8 cellular contexts compared by ENCODE assay signal in the genomic region with DNA sequence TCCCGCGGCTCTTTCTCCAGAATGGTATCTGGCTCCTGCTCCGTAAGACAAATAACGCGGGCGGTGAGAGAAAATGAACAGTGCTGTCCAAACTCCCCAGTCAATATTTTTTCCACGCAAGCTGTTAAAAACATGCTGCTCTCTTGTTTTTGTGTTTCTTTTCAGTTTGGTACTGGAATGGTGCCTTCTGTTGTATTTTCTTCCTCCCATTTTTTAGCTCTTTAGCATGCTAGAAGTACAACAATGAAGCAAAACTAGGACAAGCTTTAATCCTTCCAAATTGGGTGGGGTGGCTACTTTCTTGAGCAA. TPM values are rescaled to one million over a fixed set of nuclear protein-coding genes. Genes with fewer than 3 reads are reported as not detected.
A peak's percentile ranks its signal among the peaks of the same experiment; 100 is the strongest.
DNase-seq lines count a peak whose midpoint lies in the region; ATAC-seq and TF ChIP-seq lines count a peak whose summit lies in the region.

No MANE protein-coding gene starts in this region.

- H3K36me3 ChIP-seq in SK-N-MC (ENCODE audit: insufficient read depth, low read length) (peaks cover 32% of the 10 kb centered on the region), rectal smooth muscle tissue (ENCODE audit: control insufficient read depth, insufficient read depth, low read length) (no peaks in the 10 kb centered on the region)

- DNase-seq in activated T-cell treated with anti-CD3 and anti-CD28 coated beads, Interleukin-2, amount 50 U/mL, for 72 hours = no peak
- DNase-seq in activated T-cell treated with anti-CD3 and anti-CD28 coated beads for 4 hours (no peak), SK-N-MC (ENCODE audit: low read depth, low spot score) (no peak), fibroblast of villous mesenchyme (ENCODE audit: low read depth) (no peak), OCI-M2 (lab: John Stamatoyannopoulos, UW; ENCODE audit: unreplicated experiment) (no peak), NCI-H1417 (lab: John Stamatoyannopoulos, UW) (no peak)

- no peaks in the 10 kb centered on the region for H3K27me3 Mint-ChIP-seq in activated T-cell treated with anti-CD3 and anti-CD28 coated beads, Interleukin-2, amount 50 U/mL, for 72 hours (ENCODE audit: low read depth)

- ATAC-seq in activated T-cell treated with anti-CD3 and anti-CD28 coated beads, Interleukin-2, amount 50 U/mL, for 72 hours (replicated peaks in 1 of 2) = no peak
- no peak for ATAC-seq in GM18870 (IDR thresholded peaks at IDR 0.05; ENCODE audit: unreplicated experiment)

- no peaks in the 10 kb centered on the region for H3K9me3 Mint-ChIP-seq in activated T-cell treated with anti-CD3 and anti-CD28 coated beads, Interleukin-2, amount 50 U/mL, for 72 hours

- peaks cover 36% of the 10 kb centered on the region for H3K4me1 Mint-ChIP-seq in activated T-cell treated with anti-CD3 and anti-CD28 coated beads, Interleukin-2, amount 50 U/mL, for 72 hours (ENCODE audit: low read depth)

- H3K27ac Mint-ChIP-seq in activated T-cell treated with anti-CD3 and anti-CD28 coated beads, Interleukin-2, amount 50 U/mL, for 72 hours = peak overlapping the region; percentile 69

- peaks cover 10 to 22% of the 10 kb centered on the region in 2 donors for H3K36me3 Mint-ChIP-seq in activated T-cell treated with anti-CD3 and anti-CD28 coated beads, Interleukin-2, amount 50 U/mL, for 72 hours (ENCODE audit: insufficient read depth in 2 of 2)

- H3K27ac ChIP-seq in SK-N-MC (peak overlapping the region; percentile 72), rectal smooth muscle tissue (ENCODE audit: low read depth, low read length) (peak overlapping the region; percentile 83)

- no peaks in the 10 kb centered on the region for H3K9me3 ChIP-seq in SK-N-MC (ENCODE audit: low read depth, low read length)

- H3K27me3 ChIP-seq in rectal smooth muscle tissue (ENCODE audit: control insufficient read depth, insufficient read depth, low read length) = no peaks in the 10 kb centered on the region

- no peak for TF ChIP-seq CTCF in fibroblast of villous mesenchyme (IDR thresholded peaks at IDR 0.05; ENCODE audit: insufficient read depth, low read depth, low read length)

- H3K4me1 ChIP-seq in rectal smooth muscle tissue (ENCODE audit: control insufficient read depth, insufficient read depth, low read length) = peaks cover 8% of the 10 kb centered on the region

- peak overlapping the region; percentile 97 for H3K4me3 ChIP-seq in SK-N-MC
- H3K4me3 ChIP-seq in fibroblast of villous mesenchyme (ENCODE audit: low read depth, low read length) = peak overlapping the region; percentile 96
- peak overlapping the region; percentile 94 for H3K4me3 ChIP-seq in rectal smooth muscle tissue (ENCODE audit: low read length)

- H3K9ac ChIP-seq in SK-N-MC (ENCODE audit: insufficient read length) (peak overlapping the region; percentile 84), rectal smooth muscle tissue (ENCODE audit: low read length) (peak overlapping the region; percentile 50)

- H3K4me3 Mint-ChIP-seq in activated T-cell treated with anti-CD3 and anti-CD28 coated beads, Interleukin-2, amount 50 U/mL, for 72 hours = peak overlapping the region; percentile 95 to 99

RNA-seq across cellular contexts. Expression of a gene that starts 0.6 kb away (rescaled TPM):
- 10 to 100 TPM; 29.6 to 34.7 TPM for total RNA-seq in activated T-cell treated with anti-CD3 and anti-CD28 coated beads, Interleukin-2, amount 50 U/mL, for 72 hours
- total RNA-seq in fibroblast of villous mesenchyme = 25.1 and 38.9 TPM in 2 replicates
